Comparison of ENCODE assay signal across 20 cellular contexts in genomic region chr6:110953633-110954303, GRCh38.
"Had no signal": no experiment of that assay in that cellular context is flagged by ENCODE, and none has a peak within 500 bp of the region (broad histone marks: within the 10 kb centered on the region; RNA-seq: fewer than 3 reads in every experiment).

No MANE protein-coding gene starts in this region.

- DNase-seq: foreskin melanocyte; head of caudate nucleus; kidney; left cardiac atrium; left ventricle myocardium superior; mucosa of descending colon; naive thymus-derived CD8-positive, alpha-beta T cell; posterior cingulate gyrus; sigmoid colon; stimulated activated CD4-positive, alpha-beta T cell treated with anti-CD3 and anti-CD28 coated beads, Interleukin-2, amount 100 ng/mL, for 24 hours; stimulated activated CD4-positive, alpha-beta T cell treated with anti-CD3 and anti-CD28 coated beads, Interleukin-4, amount 100 ng/mL, for 4 hours; stimulated activated naive B cell treated with anti-CD40 and anti-IgM and Interleukin-4, amounts not matched to agents 10 μg/mL and 1 μg/mL and 100 μg/mL, for 72 hours; stimulated activated naive CD8-positive, alpha-beta T cell treated with anti-CD3 and anti-CD28 coated beads, Interleukin-15, amount 100 ng/mL, for 72 hours; testis; upper lobe of right lung had no signal

- H2AFZ ChIP-seq: hepatocyte had no signal

- H3K27me3 ChIP-seq: hepatocyte, right atrium auricular region, sigmoid colon, testis, tibial nerve, upper lobe of right lung, vagina had no signal

- H3K36me3 ChIP-seq: right atrium auricular region, sigmoid colon, tibial nerve, upper lobe of right lung, vagina had no signal

- H3K4me1 ChIP-seq: testis, upper lobe of right lung had no signal

- FAIRE-seq: kidney had no signal

- ATAC-seq: left cardiac atrium; left ventricle myocardium superior; mucosa of descending colon; naive thymus-derived CD8-positive, alpha-beta T cell; stimulated activated naive B cell treated with anti-CD40 and anti-IgM and Interleukin-4, amounts not matched to agents 10 μg/mL and 1 μg/mL and 100 μg/mL, for 72 hours; stimulated activated naive CD8-positive, alpha-beta T cell treated with anti-CD3 and anti-CD28 coated beads, Interleukin-15, amount 100 ng/mL, for 72 hours; upper lobe of right lung had no signal

- H3K4me3 ChIP-seq: hepatocyte, mucosa of descending colon, right atrium auricular region, sigmoid colon, skin epidermis, testis, tibial nerve, upper lobe of right lung, vagina had no signal

- H3K9me3 ChIP-seq: mucosa of descending colon, right atrium auricular region, sigmoid colon, testis, tibial nerve, upper lobe of right lung, vagina had no signal

- H3K27ac ChIP-seq: right atrium auricular region, skin epidermis, tibial nerve, upper lobe of right lung, vagina had no signal

- H3K4me2 ChIP-seq: hepatocyte had no signal
